8 cellular contexts compared by ENCODE assay signal in the genomic region with DNA sequence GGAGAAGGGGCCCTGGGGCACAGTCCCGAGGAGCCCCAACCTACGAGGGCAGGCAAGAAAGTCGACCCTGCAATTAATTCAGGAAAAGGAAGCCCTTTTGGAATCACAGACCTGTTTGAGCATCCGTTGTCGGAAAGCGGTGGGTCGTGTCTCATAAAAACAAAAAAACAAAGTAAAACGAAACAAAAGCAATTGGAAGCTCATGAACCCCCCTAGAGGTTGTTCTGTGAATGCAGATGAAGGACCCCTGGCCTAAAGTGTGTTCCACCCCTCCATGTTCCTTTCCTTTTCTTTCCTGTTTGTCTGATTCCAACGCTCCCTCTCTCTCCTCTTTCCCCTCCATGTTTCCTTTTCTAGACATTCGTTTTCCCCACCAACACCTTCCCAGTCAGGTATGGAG.
DNase-seq lines count a peak whose midpoint lies in the region; ATAC-seq and TF ChIP-seq lines count a peak whose summit lies in the region.

No MANE protein-coding gene starts in this region.

- H3K27ac Mint-ChIP-seq in IgD-negative memory B cell (peak overlapping the region in 1 of 3 donors; percentile 71), brain (no peak overlapping the region)
- peak overlapping the region in 1 of 2 donors; percentile 74 for H3K27ac Mint-ChIP-seq in natural killer cell treated with Interleukin-12 subunit alpha and Interleukin-12 subunit beta and Interleukin-15 and Interleukin-18, amount 100 ng/mL, for 72 hours

- H3K27me3 Mint-ChIP-seq in IgD-negative memory B cell: peaks cover 18% of the 10 kb centered on the region
- peaks cover 2% of the 10 kb centered on the region for H3K27me3 Mint-ChIP-seq in brain
- peaks cover 9 to 12% of the 10 kb centered on the region in 2 donors for H3K27me3 Mint-ChIP-seq in natural killer cell treated with Interleukin-12 subunit alpha and Interleukin-12 subunit beta and Interleukin-15 and Interleukin-18, amount 100 ng/mL, for 72 hours

- ATAC-seq in natural killer cell treated with Interleukin-12 subunit alpha and Interleukin-12 subunit beta and Interleukin-15 and Interleukin-18, amount 100 ng/mL, for 72 hours: no peak
- ATAC-seq in HG03280 (IDR thresholded peaks at IDR 0.05; ENCODE audit: unreplicated experiment) (no peak), GM21390 (IDR thresholded peaks at IDR 0.05; ENCODE audit: unreplicated experiment) (no peak)

- no peaks in the 10 kb centered on the region for H3K36me3 Mint-ChIP-seq in IgD-negative memory B cell
- no peaks in the 10 kb centered on the region for H3K36me3 Mint-ChIP-seq in brain
- no peaks in the 10 kb centered on the region for H3K36me3 Mint-ChIP-seq in natural killer cell treated with Interleukin-12 subunit alpha and Interleukin-12 subunit beta and Interleukin-15 and Interleukin-18, amount 100 ng/mL, for 72 hours

- peak; percentile 71 for TF ChIP-seq CTCF in GM06990 (IDR thresholded peaks at IDR 0.05; ENCODE audit: insufficient read depth, low read length, poor library complexity, severe bottlenecking)
- peak; percentile 11 to 53 for TF ChIP-seq CTCF in brain (conservative IDR thresholded peaks at IDR 0.05)

- peaks cover 0 to 13% (median 5%) of the 10 kb centered on the region in 3 donors for H3K4me1 Mint-ChIP-seq in IgD-negative memory B cell
- H3K4me1 Mint-ChIP-seq in brain: peaks cover 62% of the 10 kb centered on the region
- peaks cover 14 to 16% of the 10 kb centered on the region in 2 donors for H3K4me1 Mint-ChIP-seq in natural killer cell treated with Interleukin-12 subunit alpha and Interleukin-12 subunit beta and Interleukin-15 and Interleukin-18, amount 100 ng/mL, for 72 hours (ENCODE audit: low read depth in 2 of 2)

- H3K4me3 Mint-ChIP-seq in IgD-negative memory B cell (peak overlapping the region; percentile 51 to 95 (median 84)), brain (no peak overlapping the region)
- H3K4me3 Mint-ChIP-seq in natural killer cell treated with Interleukin-12 subunit alpha and Interleukin-12 subunit beta and Interleukin-15 and Interleukin-18, amount 100 ng/mL, for 72 hours: peak overlapping the region; percentile 78

- peak overlapping the region; percentile 21 for H3K4me3 ChIP-seq in GM06990 (replicated peaks; ENCODE audit: low read depth, low read length)

- H3K9me3 Mint-ChIP-seq in IgD-negative memory B cell (no peaks in the 10 kb centered on the region), brain (no peaks in the 10 kb centered on the region)
- no peaks in the 10 kb centered on the region for H3K9me3 Mint-ChIP-seq in natural killer cell treated with Interleukin-12 subunit alpha and Interleukin-12 subunit beta and Interleukin-15 and Interleukin-18, amount 100 ng/mL, for 72 hours

- H3K27me3 ChIP-seq in GM06990 (replicated peaks; ENCODE audit: control insufficient read depth, insufficient read depth, low read length): no peaks in the 10 kb centered on the region

- H3K36me3 ChIP-seq in GM06990 (ENCODE audit: control insufficient read depth, insufficient read depth, low read length): no peaks in the 10 kb centered on the region

- no peak for DNase-seq in GM06990 (ENCODE audit: extremely low read depth, insufficient read length)
- no peak for DNase-seq in natural killer cell treated with Interleukin-12 subunit alpha and Interleukin-12 subunit beta and Interleukin-15 and Interleukin-18, amount 100 ng/mL, for 72 hours (ENCODE audit: low spot score)
- DNase-seq in COLO829 (ENCODE audit: low spot score): no peak
- DNase-seq in SIG-M5 treated with dmso at 0.1 percent for 504 hours (lab: John Stamatoyannopoulos, UW; ENCODE audit: unreplicated experiment): no peak

Comparison
In these comparisons a context has a peak if more than half of its experiments do, and no peak if none do; other contexts are left out.
1. H3K4me3 Mint-ChIP-seq: peak in IgD-negative memory B cell (4 of 4) and natural killer cell treated with Interleukin-12 subunit alpha and Interleukin-12 subunit beta and Interleukin-15 and Interleukin-18, amount 100 ng/mL, for 72 hours (single experiment); none in brain (0 of 5).